ENCODE assay signal across 28 cellular contexts in genomic region chr1:24343412-24344089, GRCh38. TPM values are rescaled to one million over a fixed set of nuclear protein-coding genes. Genes with fewer than 3 reads are reported as not detected.
DNase-seq lines count a peak whose midpoint lies in the region; ATAC-seq, FAIRE-seq and TF ChIP-seq lines count a peak whose summit lies in the region.
"Had no signal": no experiment of that assay in that cellular context is flagged by ENCODE, and none has a peak within 500 bp of the region (broad histone marks: within the 10 kb centered on the region; RNA-seq: fewer than 3 reads in every experiment).

No MANE protein-coding gene starts in this region.

- TF ChIP-seq RAD21 in HepG2 (CRISPR knock-in tag; IDR thresholded peaks at IDR 0.05), result no peak

- H3K27ac ChIP-seq in HepG2 (ENCODE audit: extremely low read length, insufficient read depth, low read length), result no peak overlapping the region
- H3K27ac ChIP-seq in right lobe of liver, result no peak overlapping the region
- H3K27ac ChIP-seq in neuronal stem cell (replicated peaks; ENCODE audit: low read length), result no peak overlapping the region
- H3K27ac ChIP-seq in aorta (ENCODE audit: low read depth in 1 of 2, low read length in 2 of 2), result no peak overlapping the region
- H3K27ac ChIP-seq: BLaER1, HL-60 had no signal

- CTCF ChIA-PET in HepG2 (lab: Yijun Ruan, JAX; ENCODE audit: low intra/inter-chr PET ratio, low total read pairs), result no interaction called here

- peak overlapping the region; percentile 73 for H2AK5ac ChIP-seq in neuronal stem cell (ENCODE audit: low read depth, low read length)

- H3K4me2 ChIP-seq in HepG2 (ENCODE audit: low read depth, low read length), result no peak overlapping the region
- H3K4me2 ChIP-seq in neuronal stem cell (ENCODE audit: insufficient read depth, low read length, poor library complexity, severe bottlenecking), result no peak overlapping the region
- H3K4me2 ChIP-seq: BLaER1, GM23338 had no signal

- H2AFZ ChIP-seq in HepG2 (ENCODE audit: low read length) (no peak overlapping the region), neuronal stem cell (ENCODE audit: low read length) (no peak overlapping the region)
- H2AFZ ChIP-seq: GM23338 had no signal

- H3K14ac ChIP-seq in neuronal stem cell (ENCODE audit: low read length), result no peak overlapping the region

- no peaks in the 10 kb centered on the region for H3K4me1 Mint-ChIP-seq in HFFc6 (ENCODE audit: low read depth)
- H3K4me1 Mint-ChIP-seq: CD4-positive, CD25-positive, alpha-beta regulatory T cell had no signal

- intact Hi-C loops in HepG2 (cut with micrococcal nuclease; ENCODE audit: unreplicated experiment), result no loop called here
- intact Hi-C loops in right lobe of liver (cut with DNase I), result no loop called here
- intact Hi-C loops in aorta (cut with DNase I), result no loop called here

- H3K4me3 Mint-ChIP-seq in HFFc6, result no peak overlapping the region
- H3K4me3 Mint-ChIP-seq: CD4-positive, CD25-positive, alpha-beta regulatory T cell; GM23338; H9 had no signal

- H3K79me1 ChIP-seq in neuronal stem cell (ENCODE audit: low read depth, low read length), result no peaks in the 10 kb centered on the region

- no peaks in the 10 kb centered on the region for H3K79me2 ChIP-seq in HepG2 (ENCODE audit: insufficient read depth, low read length)

- peak overlapping the region; percentile 93 for H2BK12ac ChIP-seq in neuronal stem cell (ENCODE audit: low read length)

- DNase-seq in HepG2 (ENCODE audit: low spot score) (no peak), right lobe of liver (no peak), cerebellar cortex (ENCODE audit: low spot score) (peak; percentile 58), neuronal stem cell (ENCODE audit: low spot score) (no peak), aorta (no peak), HFFc6 (no peak)
- DNase-seq: CD4-positive, CD25-positive, alpha-beta regulatory T cell; H9; Karpas-422; NCI-H1092 treated with DMSO at 0.1 percent for 48 hours; NCI-H1436; NCI-H187; NCI-H2081 treated with DMSO at 0.1 percent for 48 hours; NCI-H2171; NCI-H226; NCI-H510A; NCI-H748 treated with DMSO at 0.1 percent for 48 hours; NK-92 treated with Interleukin-12 subunit alpha and Interleukin-12 subunit beta, amount 100 ng/mL, for 24 hours; PC-3; RPMI8226; SHP77 had no signal

- POLR2A ChIA-PET in HepG2 (lab: Yijun Ruan, JAX), result no interaction called here

- H4K8ac ChIP-seq in neuronal stem cell (ENCODE audit: low read depth, low read length), result no peak overlapping the region

- no peak overlapping the region for H2BK5ac ChIP-seq in neuronal stem cell (ENCODE audit: low read length)

- H3K27me3 Mint-ChIP-seq in HFFc6 (ENCODE audit: insufficient read depth), result peaks cover 12% of the 10 kb centered on the region
- H3K27me3 Mint-ChIP-seq: CD4-positive, CD25-positive, alpha-beta regulatory T cell had no signal

- H3K18ac ChIP-seq in neuronal stem cell (ENCODE audit: low read length), result no peak overlapping the region

- H3K4ac ChIP-seq in neuronal stem cell (ENCODE audit: low read length), result no peak overlapping the region

- H2BK120ac ChIP-seq in neuronal stem cell (ENCODE audit: low read depth, low read length), result no peak overlapping the region

- TF ChIP-seq CTCF in HepG2 (CRISPR knock-in tag; IDR thresholded peaks at IDR 0.05) (no peak), right lobe of liver (IDR thresholded peaks at IDR 0.05) (no peak), HFFc6 (IDR thresholded peaks at IDR 0.05) (no peak)

- H3K4me3 ChIP-seq in HepG2 (replicated peaks in 1 of 3; ENCODE audit: insufficient read depth in 1 of 3, low read depth in 2 of 3, low read length in 3 of 3) (no peak overlapping the region), right lobe of liver (no peak overlapping the region), neuronal stem cell (ENCODE audit: low read length in 2 of 2) (no peak overlapping the region), aorta (ENCODE audit: low read length in 2 of 2) (no peak overlapping the region)
- H3K4me3 ChIP-seq: BLaER1, GM23338 had no signal

- 27% methylated on average over 12 of the region's 13 CpGs for WGBS in HepG2 (ENCODE audit: low lambda C conversion rate)
- 61% methylated on average over 2 of the region's 13 CpGs for WGBS in right lobe of liver (ENCODE audit: insufficient coverage, low coverage, low lambda C conversion rate, missing lambda C conversion rate)
- no CpG with 5 or more reads among the region's 13 CpGs for WGBS in neuronal stem cell (ENCODE audit: extremely low coverage in 2 of 2, insufficient read length in 2 of 2, insufficient replicate concordance in 1 of 2), 2 donors
- WGBS in aorta, 2 donors, result 85 to 92% methylated on average over 13 of the region's 13 CpGs

- TF ChIP-seq EP300 in HepG2 (IDR thresholded peaks at IDR 0.05; ENCODE audit: low read depth in 2 of 2, low read length in 2 of 2), result no peak
- no peak for TF ChIP-seq EP300 in HepG2 (CRISPR knock-in tag; IDR thresholded peaks at IDR 0.05; ENCODE audit: borderline replicate concordance)

- no TSS peak for BruUV-seq in HepG2 (replicated peaks; lab: Mats Ljungman, UMichigan)

- no peaks in the 10 kb centered on the region for H3K36me3 ChIP-seq in HepG2 (replicated peaks in 1 of 2; ENCODE audit: control insufficient read depth in 1 of 2, insufficient read depth in 2 of 2, low read length in 2 of 2)
- no peaks in the 10 kb centered on the region for H3K36me3 ChIP-seq in right lobe of liver
- H3K36me3 ChIP-seq in neuronal stem cell (replicated peaks in 1 of 2; ENCODE audit: control insufficient read depth in 2 of 2, insufficient read depth in 2 of 2, low read length in 2 of 2), result no peaks in the 10 kb centered on the region
- H3K36me3 ChIP-seq in aorta (ENCODE audit: control insufficient read depth in 1 of 2, insufficient read depth in 2 of 2, low read length in 1 of 2), result no peaks in the 10 kb centered on the region
- H3K36me3 ChIP-seq: BLaER1 had no signal

- no peaks in the 10 kb centered on the region for H3K36me3 Mint-ChIP-seq in HFFc6 (ENCODE audit: low read depth)

- no peaks in the 10 kb centered on the region for H3K9me3 Mint-ChIP-seq in HFFc6
- H3K9me3 Mint-ChIP-seq: CD4-positive, CD25-positive, alpha-beta regulatory T cell; GM23338; H9 had no signal

- H3K27ac Mint-ChIP-seq in HFFc6, result no peak overlapping the region
- H3K27ac Mint-ChIP-seq: CD4-positive, CD25-positive, alpha-beta regulatory T cell; GM23338 had no signal

- H3K9me3 ChIP-seq in HepG2 (ENCODE audit: low read length) (no peaks in the 10 kb centered on the region), right lobe of liver (no peaks in the 10 kb centered on the region), neuronal stem cell (replicated peaks in 1 of 2; ENCODE audit: control insufficient read depth in 2 of 2, insufficient read depth in 1 of 2, low read depth in 1 of 2, low read length in 2 of 2) (no peaks in the 10 kb centered on the region), aorta (ENCODE audit: control insufficient read depth, low read length) (no peaks in the 10 kb centered on the region)
- H3K9me3 ChIP-seq: BLaER1 had no signal

- no peak overlapping the region for H3K23ac ChIP-seq in neuronal stem cell (ENCODE audit: low read depth, low read length, poor library complexity)

- H4K91ac ChIP-seq in neuronal stem cell (ENCODE audit: low read depth, low read length, poor library complexity), result no peak overlapping the region

- H4K20me1 ChIP-seq in HepG2 (ENCODE audit: insufficient read depth, low read length), result no peaks in the 10 kb centered on the region

- H2BK15ac ChIP-seq in neuronal stem cell (ENCODE audit: low read length), result no peak overlapping the region

- FAIRE-seq in HepG2 (lab: Jason Lieb, UNC), result no peak
- FAIRE-seq: D721Med, GM18507 had no signal

- peaks cover 1 to 48% of the 10 kb centered on the region in 2 experiments; a peak in 4 of 5 replicates for H3K27me3 ChIP-seq in HepG2 (ENCODE audit: control insufficient read depth in 1 of 2, insufficient read depth in 2 of 2, low read length in 2 of 2)
- no peaks in the 10 kb centered on the region for H3K27me3 ChIP-seq in right lobe of liver
- peaks cover 0 to 5% (median 0%) of the 10 kb centered on the region in 3 experiments for H3K27me3 ChIP-seq in neuronal stem cell (ENCODE audit: control insufficient read depth in 3 of 3, insufficient read depth in 3 of 3, low read depth in 1 of 3, low read length in 3 of 3)
- H3K27me3 ChIP-seq in aorta (ENCODE audit: control insufficient read depth in 1 of 2, insufficient read depth in 2 of 2, low read length in 1 of 2), result no peaks in the 10 kb centered on the region
- H3K27me3 ChIP-seq: BLaER1 had no signal

- H3K9ac ChIP-seq in HepG2 (ENCODE audit: insufficient read depth, low read depth, low read length) (no peak overlapping the region), neuronal stem cell (ENCODE audit: low read depth, low read length, poor library complexity) (no peak overlapping the region)
- H3K9ac ChIP-seq: BLaER1 had no signal

- no peak for TF ChIP-seq POLR2A in HepG2 (IDR thresholded peaks at IDR 0.05; ENCODE audit: insufficient read depth in 1 of 2, low read depth in 2 of 2, low read length in 2 of 2)
- no peak for TF ChIP-seq POLR2A in right lobe of liver (IDR thresholded peaks at IDR 0.05)

- ATAC-seq in HepG2, result no peak
- no peak for ATAC-seq in right lobe of liver
- no peak for ATAC-seq in aorta (ENCODE audit: low FRiP score)
- no peak for ATAC-seq in GM21528 (IDR thresholded peaks at IDR 0.05; ENCODE audit: low FRiP score, unreplicated experiment)
- ATAC-seq: GM23338, PC-3 had no signal

- no peaks in the 10 kb centered on the region for H3K4me1 ChIP-seq in HepG2 (ENCODE audit: insufficient read depth, low read length)
- no peaks in the 10 kb centered on the region for H3K4me1 ChIP-seq in right lobe of liver
- H3K4me1 ChIP-seq in neuronal stem cell (ENCODE audit: control insufficient read depth in 2 of 2, insufficient read depth in 1 of 2, low read depth in 1 of 2, low read length in 2 of 2), result peaks cover 8 to 10% of the 10 kb centered on the region in 2 donors
- no peaks in the 10 kb centered on the region for H3K4me1 ChIP-seq in aorta (ENCODE audit: control insufficient read depth in 1 of 2, insufficient read depth in 2 of 2, low read length in 2 of 2)

- in situ Hi-C loops in HepG2 (cut with HindIII; ENCODE audit: extremely low pct_ligation_motif_present, low pct_unique_long_range_greater_than_20kb), result no loop called here

RNA-seq across cellular contexts. Expression of gene GRHL3, which starts 24.4 kb away (rescaled TPM):
- not detected in 2 replicates for total RNA-seq in HepG2 (2016; rRNA removed; fragmentation: Illumina TruSeq; extraction: Trizol)
- not detected in 2 replicates for total RNA-seq in HepG2 (2016; cell fraction: cytosol; rRNA removed; fragmentation: Illumina TruSeq; extraction: Trizol; ENCODE audit: low read depth)
- total RNA-seq in HepG2 (2016; cell fraction: insoluble cytoplasmic fraction; rRNA removed; fragmentation: Illumina TruSeq; extraction: Trizol), result not detected in 2 replicates
- total RNA-seq in HepG2 (2016; cell fraction: membrane; rRNA removed; fragmentation: Illumina TruSeq; extraction: Trizol), result not detected in 2 replicates
- total RNA-seq in HepG2 (2016; cell fraction: nucleus; rRNA removed; fragmentation: Illumina TruSeq; extraction: Trizol), result not detected in 2 replicates
- not detected in 2 replicates for polyA plus RNA-seq in HepG2 (2011; rRNA removed)
- polyA plus RNA-seq in HepG2 (2011; cell fraction: cytosol; rRNA removed), result not detected in 2 replicates
- polyA plus RNA-seq in HepG2 (2011; cell fraction: nucleus; rRNA removed), result not detected in 2 replicates
- polyA plus RNA-seq in HepG2 (2012), result not detected in 2 replicates
- not detected in 2 replicates for polyA plus RNA-seq in HepG2 (2016; cell fraction: cytosol; fragmentation: Illumina TruSeq; extraction: Trizol; ENCODE audit: low read depth)
- polyA plus RNA-seq in HepG2 (2016; cell fraction: insoluble cytoplasmic fraction; fragmentation: Illumina TruSeq; extraction: Trizol; ENCODE audit: low read depth), result not detected in 2 replicates
- not detected in 2 replicates for polyA plus RNA-seq in HepG2 (2016; cell fraction: membrane; fragmentation: Illumina TruSeq; extraction: Trizol; ENCODE audit: low read depth)
- polyA plus RNA-seq in HepG2 (2016; cell fraction: nucleus; fragmentation: Illumina TruSeq; extraction: Trizol; ENCODE audit: insufficient read depth, low read depth), result 0.53 TPM in 1 of 2 replicates, not detected in the other
- not detected in 2 replicates for polyA minus RNA-seq in HepG2 (2011; rRNA and poly(A)+ RNA removed; ENCODE audit: low replicate concordance)
- not detected in 2 replicates for polyA minus RNA-seq in HepG2 (2011; cell fraction: cytosol; rRNA and poly(A)+ RNA removed)
- not detected in 2 replicates for polyA minus RNA-seq in HepG2 (2011; cell fraction: nucleus; rRNA and poly(A)+ RNA removed)
- under 1 TPM in 5 of 6 experiments, not detected in 1; 0.20 to 1.00 (median 0.26) TPM for total RNA-seq in right lobe of liver
- 0.54 TPM for polyA plus RNA-seq in neuronal stem cell (2013, experiment 1 of 2)
- 0.50 TPM for polyA plus RNA-seq in neuronal stem cell (2013, experiment 2 of 2)
- not detected for total RNA-seq in aorta
- under 1 TPM in 1 of 2 donors, not detected in 1; 0.08 TPM for polyA plus RNA-seq in aorta
- total RNA-seq in HFFc6 (2021; fragmentation: NEBNext Ultra II Directional; extraction: Animal tissue kit (Norgen Biotek cat#: 25700)), result not detected
- total RNA-seq: CD4-positive, CD25-positive, alpha-beta regulatory T cell; M059J had no signal
- polyA plus RNA-seq: CD4-positive, CD25-positive, alpha-beta regulatory T cell had no signal
